ENCODE assay signal across 8 cellular contexts in genomic region chr7:96322373-96322695, GRCh38. TPM values are rescaled to one million over a fixed set of nuclear protein-coding genes. Genes with fewer than 3 reads are reported as not detected.
DNase-seq lines count a peak whose midpoint lies in the region; ATAC-seq, FAIRE-seq and TF ChIP-seq lines count a peak whose summit lies in the region.

No MANE protein-coding gene starts in this region.

- H2AFZ ChIP-seq in HepG2 (ENCODE audit: low read length): peak overlapping the region; percentile 2

- in situ Hi-C loops in HepG2 (cut with HindIII; ENCODE audit: extremely low pct_ligation_motif_present, low pct_unique_long_range_greater_than_20kb): loop anchor here (25.0 kb wide), 1 partner anchor 690 kb away; the partner anchor contains the start of genes DLX5 and DLX6

- POLR2A ChIA-PET in HepG2 (lab: Yijun Ruan, JAX): interaction anchor here (0.6 to 1.1 kb wide), 7 partner anchors 9 to 174 kb away, joined by 3 to 8 read pairs (median 3); no protein-coding TSS in a partner anchor

- TF ChIP-seq EP300 in HepG2 (IDR thresholded peaks at IDR 0.05; ENCODE audit: low read depth in 2 of 2, low read length in 2 of 2): 0 out of 4 replicates have a peak, but pooled peaks of 1 of the 2 experiments have one; percentile 4
- no peak for TF ChIP-seq EP300 in HepG2 (CRISPR knock-in tag; IDR thresholded peaks at IDR 0.05; ENCODE audit: borderline replicate concordance)

- peak overlapping the region; percentile 77 to 95 for H3K27ac Mint-ChIP-seq in activated naive CD4-positive, alpha-beta T cell treated with anti-CD3 and anti-CD28 coated beads, Interleukin-2, amount 50 U/mL, for 72 hours

- H3K36me3 ChIP-seq in heart left ventricle: no peaks in the 10 kb centered on the region
- H3K36me3 ChIP-seq in HepG2 (replicated peaks in 1 of 2; ENCODE audit: control insufficient read depth in 1 of 2, insufficient read depth in 2 of 2, low read length in 2 of 2): no peaks in the 10 kb centered on the region; a peak in 1 of 5 replicates
- no peaks in the 10 kb centered on the region for H3K36me3 ChIP-seq in upper lobe of right lung

- peaks cover 6 to 38% (median 29%) of the 10 kb centered on the region in 12 donors for H3K4me1 ChIP-seq in heart left ventricle
- peaks cover 51% of the 10 kb centered on the region for H3K4me1 ChIP-seq in HepG2 (ENCODE audit: insufficient read depth, low read length)
- peaks cover 26% of the 10 kb centered on the region for H3K4me1 ChIP-seq in upper lobe of right lung

- H3K27ac ChIP-seq in heart left ventricle: peak overlapping the region; percentile 90 to 99 (median 98)
- H3K27ac ChIP-seq in HepG2 (ENCODE audit: extremely low read length, insufficient read depth, low read length): peak overlapping the region; percentile 98
- peak overlapping the region; percentile 96 for H3K27ac ChIP-seq in upper lobe of right lung

- FAIRE-seq in HepG2 (lab: Jason Lieb, UNC): no peak
- no peak for FAIRE-seq in HTR-8/SVneo (lab: Jason Lieb, UNC)

- peaks cover 37% of the 10 kb centered on the region for H3K79me2 ChIP-seq in HepG2 (ENCODE audit: insufficient read depth, low read length)

- ATAC-seq in heart left ventricle: no peak
- ATAC-seq in activated naive CD4-positive, alpha-beta T cell treated with anti-CD3 and anti-CD28 coated beads, Interleukin-2, amount 50 U/mL, for 72 hours: no peak
- ATAC-seq in HepG2: no peak
- ATAC-seq in upper lobe of right lung: no peak
- ATAC-seq in GM18909 (IDR thresholded peaks at IDR 0.05; ENCODE audit: poor library complexity, unreplicated experiment): no peak

- H4K20me1 ChIP-seq in HepG2 (ENCODE audit: insufficient read depth, low read length): peaks cover 10% of the 10 kb centered on the region

- BruUV-seq in HepG2 (replicated peaks; lab: Mats Ljungman, UMichigan): no TSS peak

- 35 to 39% (median 36%) methylated on average over 9 of the region's 9 CpGs for WGBS in heart left ventricle, 4 donors
- 15% methylated on average over 5 of the region's 9 CpGs for WGBS in HepG2 (ENCODE audit: low lambda C conversion rate)

- DNase-seq in heart left ventricle (no peak), cardiac septum (ENCODE audit: low spot score) (no peak), HepG2 (ENCODE audit: low spot score) (no peak), upper lobe of right lung (no peak), NCI-H1105 (lab: John Stamatoyannopoulos, UW) (no peak), HTR-8/SVneo (ENCODE audit: insufficient read length, low spot score) (no peak)
- DNase-seq in activated naive CD4-positive, alpha-beta T cell treated with anti-CD3 and anti-CD28 coated beads, Interleukin-2, amount 50 U/mL, for 72 hours (ENCODE audit: low spot score in 2 of 2): no peak

- peaks cover 3 to 4% of the 10 kb centered on the region in 2 donors for H3K9me3 Mint-ChIP-seq in activated naive CD4-positive, alpha-beta T cell treated with anti-CD3 and anti-CD28 coated beads, Interleukin-2, amount 50 U/mL, for 72 hours

- H3K4me3 ChIP-seq in heart left ventricle (peak overlapping the region; percentile 59 to 100 (median 96)), HepG2 (replicated peaks in 1 of 3; ENCODE audit: insufficient read depth in 1 of 3, low read depth in 2 of 3, low read length in 3 of 3) (peak overlapping the region; percentile 27 to 91 (median 32); a peak in 5 of 6 replicates), upper lobe of right lung (peak overlapping the region; percentile 93)

- intact Hi-C loops in heart left ventricle (cut with DNase I) (loop anchor here in 6 of 10 donors (5.0 to 10.0 kb wide), 6 partner anchors 68 to 385 kb away; partner anchors contain the start of gene SEM1 (in 4 of the 6)), cardiac septum (cut with DNase I) (loop anchor here (5.0 kb wide), 3 partner anchors 70 to 385 kb away; partner anchors contain the start of gene SEM1), HepG2 (cut with micrococcal nuclease; ENCODE audit: unreplicated experiment) (loop anchor here (2.0 to 10.0 kb wide), 4 partner anchors 92 to 1550 kb away; partner anchors contain the start of genes ASNS and DLX6), upper lobe of right lung (cut with DNase I) (no loop called here)

- no peaks in the 10 kb centered on the region for H3K27me3 ChIP-seq in heart left ventricle
- no peaks in the 10 kb centered on the region for H3K27me3 ChIP-seq in HepG2 (ENCODE audit: control insufficient read depth in 1 of 2, insufficient read depth in 2 of 2, low read length in 2 of 2)
- H3K27me3 ChIP-seq in upper lobe of right lung: no peaks in the 10 kb centered on the region

- CTCF ChIA-PET in HepG2 (lab: Yijun Ruan, JAX; ENCODE audit: low intra/inter-chr PET ratio, low total read pairs): no interaction called here

- peak overlapping the region; percentile 57 for H3K9ac ChIP-seq in HepG2 (ENCODE audit: insufficient read depth, low read depth, low read length)

- H3K9me3 ChIP-seq in heart left ventricle: no peaks in the 10 kb centered on the region
- no peaks in the 10 kb centered on the region for H3K9me3 ChIP-seq in HepG2 (ENCODE audit: low read length)
- H3K9me3 ChIP-seq in upper lobe of right lung: no peaks in the 10 kb centered on the region

- TF ChIP-seq CTCF in heart left ventricle (IDR thresholded peaks at IDR 0.05) (no peak), HepG2 (CRISPR knock-in tag; IDR thresholded peaks at IDR 0.05) (no peak), upper lobe of right lung (IDR thresholded peaks at IDR 0.05) (no peak)

- no peak; the same call in 1 of the 2 replicates for TF ChIP-seq RAD21 in HepG2 (CRISPR knock-in tag; IDR thresholded peaks at IDR 0.05)

- TF ChIP-seq POLR2A in heart left ventricle (IDR thresholded peaks at IDR 0.05): no peak
- TF ChIP-seq POLR2A in HepG2 (IDR thresholded peaks at IDR 0.05; ENCODE audit: insufficient read depth in 1 of 2, low read depth in 2 of 2, low read length in 2 of 2): no peak

- peak overlapping the region; percentile 78 for H3K4me2 ChIP-seq in HepG2 (ENCODE audit: low read depth, low read length)

- H3K36me3 Mint-ChIP-seq in activated naive CD4-positive, alpha-beta T cell treated with anti-CD3 and anti-CD28 coated beads, Interleukin-2, amount 50 U/mL, for 72 hours: peaks cover 6 to 10% of the 10 kb centered on the region in 2 donors

TF ChIP-seq in HepG2, 621 proteins besides CTCF, POLR2A, EP300 and RAD21 (continues in another document):
- TF ChIP-seq NR0B2 (CRISPR knock-in tag; IDR thresholded peaks at IDR 0.05): no peak
- TF ChIP-seq ZNF589 (CRISPR knock-in tag; conservative IDR thresholded peaks at IDR 0.05): no peak
- no peak for TF ChIP-seq SMAD9 (CRISPR knock-in tag; IDR thresholded peaks at IDR 0.05)
- 0 out of 2 replicates have a peak, but pooled peaks have one; percentile 10 for TF ChIP-seq ZMYM4 (CRISPR knock-in tag; IDR thresholded peaks at IDR 0.05)
- TF ChIP-seq ZNF136 (CRISPR knock-in tag; IDR thresholded peaks at IDR 0.05; ENCODE audit: low read depth): no peak
- TF ChIP-seq KMT2B (CRISPR knock-in tag; IDR thresholded peaks at IDR 0.05): no peak
- TF ChIP-seq AHR (CRISPR knock-in tag; IDR thresholded peaks at IDR 0.05): no peak
- no peak for TF ChIP-seq TFE3 (CRISPR knock-in tag; IDR thresholded peaks at IDR 0.05)
- no peak for TF ChIP-seq ZNF670 (CRISPR knock-in tag; IDR thresholded peaks at IDR 0.05; ENCODE audit: borderline replicate concordance)

RNA-seq across cellular contexts. Expression of gene SLC25A13, which starts 0.4 kb away (rescaled TPM):
- total RNA-seq in heart left ventricle (10 to 100 TPM in 6 of 9 donors, 1 to 10 TPM in 3; 5.3 to 17.9 (median 11.4) TPM), cardiac septum (10.5 TPM), HepG2 (2016; rRNA removed; fragmentation: Illumina TruSeq; extraction: Trizol) (84.9 and 112 TPM in 2 replicates), upper lobe of right lung (34.5 TPM)
- polyA plus RNA-seq in heart left ventricle (10 to 100 TPM in 1 of 2 donors, 1 to 10 TPM in 1; 3.7 to 13.8 TPM), HepG2 (2011; rRNA removed) (32.7 and 36.2 TPM in 2 replicates)
- total RNA-seq in activated naive CD4-positive, alpha-beta T cell treated with anti-CD3 and anti-CD28 coated beads, Interleukin-2, amount 50 U/mL, for 72 hours: 10 to 100 TPM; 13.2 to 13.7 TPM
- 42.8 and 48.3 TPM in 2 replicates for total RNA-seq in HepG2 (2016; cell fraction: cytosol; rRNA removed; fragmentation: Illumina TruSeq; extraction: Trizol; ENCODE audit: low read depth)
- total RNA-seq in HepG2 (2016; cell fraction: insoluble cytoplasmic fraction; rRNA removed; fragmentation: Illumina TruSeq; extraction: Trizol): 87.2 and 111 TPM in 2 replicates
- 55.1 and 60.6 TPM in 2 replicates for total RNA-seq in HepG2 (2016; cell fraction: membrane; rRNA removed; fragmentation: Illumina TruSeq; extraction: Trizol)
- total RNA-seq in HepG2 (2016; cell fraction: nucleus; rRNA removed; fragmentation: Illumina TruSeq; extraction: Trizol): 73.7 and 78.0 TPM in 2 replicates
- 18.3 and 29.4 TPM in 2 replicates for polyA plus RNA-seq in HepG2 (2011; cell fraction: cytosol; rRNA removed)
- 32.1 and 35.6 TPM in 2 replicates for polyA plus RNA-seq in HepG2 (2011; cell fraction: nucleus; rRNA removed)
- 40.3 and 51.0 TPM in 2 replicates for polyA plus RNA-seq in HepG2 (2012)
- 14.6 and 15.8 TPM in 2 replicates for polyA plus RNA-seq in HepG2 (2016; cell fraction: cytosol; fragmentation: Illumina TruSeq; extraction: Trizol; ENCODE audit: low read depth)
- 94.2 and 94.4 TPM in 2 replicates for polyA plus RNA-seq in HepG2 (2016; cell fraction: insoluble cytoplasmic fraction; fragmentation: Illumina TruSeq; extraction: Trizol; ENCODE audit: low read depth)
- 28.0 and 33.7 TPM in 2 replicates for polyA plus RNA-seq in HepG2 (2016; cell fraction: membrane; fragmentation: Illumina TruSeq; extraction: Trizol; ENCODE audit: low read depth)
- polyA plus RNA-seq in HepG2 (2016; cell fraction: nucleus; fragmentation: Illumina TruSeq; extraction: Trizol; ENCODE audit: insufficient read depth, low read depth): 68.9 and 70.7 TPM in 2 replicates
- polyA minus RNA-seq in HepG2 (2011; rRNA and poly(A)+ RNA removed; ENCODE audit: low replicate concordance): 25.8 and 44.3 TPM in 2 replicates
- polyA minus RNA-seq in HepG2 (2011; cell fraction: cytosol; rRNA and poly(A)+ RNA removed): 36.7 and 39.4 TPM in 2 replicates
- polyA minus RNA-seq in HepG2 (2011; cell fraction: nucleus; rRNA and poly(A)+ RNA removed): 71.4 and 83.4 TPM in 2 replicates

Comparison
In these comparisons a context has a peak if more than half of its experiments do, and no peak if none do; other contexts are left out.
1. H3K4me3 ChIP-seq: peak in every context shown above with its lines; median percentile 96 in heart left ventricle; 93 in upper lobe of right lung; 32 in HepG2.